Comparison of ENCODE assay signal across 19 cellular contexts in genomic region chrX:2898861-2899512, GRCh38. TPM values are rescaled to one million over a fixed set of nuclear protein-coding genes. Genes with fewer than 3 reads are reported as not detected.
DNase-seq lines count a peak whose midpoint lies in the region; ATAC-seq, FAIRE-seq and TF ChIP-seq lines count a peak whose summit lies in the region.
"Had no signal": no experiment of that assay in that cellular context is flagged by ENCODE, and none has a peak within 500 bp of the region (broad histone marks: within the 10 kb centered on the region; RNA-seq: fewer than 3 reads in every experiment).

No MANE protein-coding gene starts in this region.

- RAD21 ChIA-PET in HCT116 (lab: Charles Lee; ENCODE audit: low non-redundant PET in 1 of 2, low total read pairs in 2 of 2, uncharacterized antibody in 2 of 2, unreplicated experiment in 2 of 2) = no interaction called here

- H2AFZ ChIP-seq in HCT116 (ENCODE audit: low read depth, low read length, poor library complexity, severe bottlenecking) (no peak overlapping the region), mammary epithelial cell (ENCODE audit: low read depth, low read length) (no peak overlapping the region)

- no peak overlapping the region for H3K4me3 Mint-ChIP-seq in activated CD4-positive, alpha-beta T cell treated with anti-CD3 and anti-CD28 coated beads, Interleukin-2, amount 10 ng/mL, durations not matched to agents 7 days and 5 days
- H3K4me3 Mint-ChIP-seq: CD4-positive, alpha-beta T cell had no signal

- no peaks in the 10 kb centered on the region for H3K36me3 ChIP-seq in HCT116 (ENCODE audit: control insufficient read depth in 1 of 2, insufficient read depth in 2 of 2, low read length in 2 of 2)
- H3K36me3 ChIP-seq in mammary epithelial cell (ENCODE audit: insufficient read depth, low read length) = no peaks in the 10 kb centered on the region
- H3K36me3 ChIP-seq in left lung = no peaks in the 10 kb centered on the region
- H3K36me3 ChIP-seq in small intestine (ENCODE audit: control insufficient read depth in 2 of 2, insufficient read depth in 2 of 2, low read length in 2 of 2) = no peaks in the 10 kb centered on the region

- POLR2A ChIA-PET in HCT116 (lab: Charles Lee) = no interaction called here
- POLR2A ChIA-PET in activated CD4-positive, alpha-beta T cell treated with anti-CD3 and anti-CD28 coated beads, Interleukin-2, amount 10 ng/mL, durations not matched to agents 7 days and 5 days (lab: Charles Lee) = no interaction called here

- WGBS in mammary epithelial cell (ENCODE audit: low coverage, missing lambda C conversion rate) = 73% methylated on average over 12 of the region's 13 CpGs
- 28 to 66% (median 43%) methylated on average over 13 of the region's 13 CpGs for WGBS in small intestine, 3 donors

- H3K4me1 Mint-ChIP-seq in activated CD4-positive, alpha-beta T cell treated with anti-CD3 and anti-CD28 coated beads, Interleukin-2, amount 10 ng/mL, durations not matched to agents 7 days and 5 days = peaks cover 12% of the 10 kb centered on the region

- H3K27me3 ChIP-seq in HCT116 (ENCODE audit: insufficient read depth, low read length) (no peaks in the 10 kb centered on the region), mammary epithelial cell (ENCODE audit: insufficient read depth, low read length) (no peaks in the 10 kb centered on the region), left lung (no peaks in the 10 kb centered on the region), small intestine (ENCODE audit: control insufficient read depth in 2 of 2, insufficient read depth in 2 of 2, low read length in 2 of 2) (no peaks in the 10 kb centered on the region)

- H3K27ac Mint-ChIP-seq in activated CD4-positive, alpha-beta T cell treated with anti-CD3 and anti-CD28 coated beads, Interleukin-2, amount 10 ng/mL, durations not matched to agents 7 days and 5 days = no peak overlapping the region
- H3K27ac Mint-ChIP-seq: CD4-positive, alpha-beta T cell; stimulated activated naive B cell treated with anti-CD40 and anti-IgM and Interleukin-4, amounts not matched to agents 10 μg/mL and 1 μg/mL and 100 μg/mL, for 72 hours had no signal

- H3K27ac ChIP-seq in HCT116 (ENCODE audit: low read depth, low read length) (peak overlapping the region; percentile 42; the same call in 1 of the 2 replicates), mammary epithelial cell (ENCODE audit: insufficient read depth, low read depth, low read length) (no peak overlapping the region), left lung (peak overlapping the region; percentile 33 to 67), small intestine (ENCODE audit: low read depth in 1 of 2, low read length in 1 of 2) (peak overlapping the region; percentile 67 to 95)

- TF ChIP-seq CTCF in HCT116 (IDR thresholded peaks at IDR 0.05 in 2 of 3, conservative IDR thresholded peaks at IDR 0.05 in 1 of 3; ENCODE audit: borderline replicate concordance in 1 of 3, insufficient read depth in 1 of 3, low read depth in 2 of 3, low read length in 2 of 3) = no peak
- no peak for TF ChIP-seq CTCF in mammary epithelial cell (conservative IDR thresholded peaks at IDR 0.05 in 1 of 2, IDR thresholded peaks at IDR 0.05 in 1 of 2; ENCODE audit: extremely low read depth in 1 of 2, insufficient read depth in 1 of 2, low read depth in 1 of 2, low read length in 2 of 2)
- TF ChIP-seq CTCF in left lung (IDR thresholded peaks at IDR 0.05) = no peak

- ATAC-seq in HCT116 (no peak), left lung (peak; percentile 37), GM21528 (IDR thresholded peaks at IDR 0.05; ENCODE audit: low FRiP score, unreplicated experiment) (no peak)

- H3K27me3 Mint-ChIP-seq in activated CD4-positive, alpha-beta T cell treated with anti-CD3 and anti-CD28 coated beads, Interleukin-2, amount 10 ng/mL, durations not matched to agents 7 days and 5 days = peaks cover 1% of the 10 kb centered on the region

- no peaks in the 10 kb centered on the region for H3K79me2 ChIP-seq in HCT116 (ENCODE audit: insufficient read depth, low read length)
- H3K79me2 ChIP-seq in mammary epithelial cell (ENCODE audit: insufficient read depth, low read length) = no peaks in the 10 kb centered on the region

- no peak overlapping the region for H3K4me3 ChIP-seq in HCT116 (replicated peaks in 1 of 2; ENCODE audit: low read depth in 1 of 2, low read length in 2 of 2)
- no peak overlapping the region for H3K4me3 ChIP-seq in mammary epithelial cell (replicated peaks in 1 of 3; ENCODE audit: insufficient read depth in 1 of 3, low read depth in 2 of 3, low read length in 3 of 3)
- no peak overlapping the region for H3K4me3 ChIP-seq in left lung
- H3K4me3 ChIP-seq in small intestine (ENCODE audit: low read depth in 1 of 2, low read length in 2 of 2) = no peak overlapping the region

- in situ Hi-C loops in mammary epithelial cell (cut with MboI; ENCODE audit: low sequenced_read_pairs in 2 of 2) = no loop called here

- H3K4me1 ChIP-seq in HCT116 (ENCODE audit: control insufficient read depth in 1 of 2, insufficient read depth in 2 of 2, low read length in 2 of 2) (peaks cover 15 to 32% of the 10 kb centered on the region in 2 experiments; a peak in 3 of 4 replicates), mammary epithelial cell (ENCODE audit: insufficient read depth, low read length) (no peaks in the 10 kb centered on the region), left lung (peaks cover 0 to 11% of the 10 kb centered on the region in 2 donors), small intestine (ENCODE audit: control insufficient read depth in 2 of 2, insufficient read depth in 1 of 2, low read depth in 1 of 2, low read length in 1 of 2) (peaks cover 0 to 7% of the 10 kb centered on the region in 2 donors)

- no peaks in the 10 kb centered on the region for H3K36me3 Mint-ChIP-seq in activated CD4-positive, alpha-beta T cell treated with anti-CD3 and anti-CD28 coated beads, Interleukin-2, amount 10 ng/mL, durations not matched to agents 7 days and 5 days (ENCODE audit: low read depth)
- H3K36me3 Mint-ChIP-seq: stimulated activated naive B cell treated with anti-CD40 and anti-IgM and Interleukin-4, amounts not matched to agents 10 μg/mL and 1 μg/mL and 100 μg/mL, for 72 hours had no signal

- FAIRE-seq in small intestine (lab: Jason Lieb, UNC) (no peak), GM19239 (lab: Jason Lieb, UNC) (no peak)
- FAIRE-seq: GM18507 had no signal

- peak overlapping the region; percentile 53; the same call in 1 of the 2 replicates for H3K4me2 ChIP-seq in HCT116 (ENCODE audit: low read length)
- no peak overlapping the region for H3K4me2 ChIP-seq in mammary epithelial cell (ENCODE audit: insufficient read depth, low read depth, low read length)

- intact Hi-C loops in HCT116 (cut with micrococcal nuclease) = no loop called here
- intact Hi-C loops in mammary epithelial cell (cut with micrococcal nuclease) = loop anchor here (10.0 kb wide), 1 partner anchor 66 kb away; a partner anchor contains a TSS
- intact Hi-C loops in left lung (cut with DNase I) = no loop called here
- intact Hi-C loops in posterior cingulate gyrus (cut with DNase I) = no loop called here

- dilution Hi-C loops in mammary epithelial cell (cut with HindIII; ENCODE audit: low sequenced_read_pairs) = no loop called here

- no peak for TF ChIP-seq RAD21 in HCT116 (IDR thresholded peaks at IDR 0.05; ENCODE audit: low read depth)

- no peaks in the 10 kb centered on the region for H3K9me2 ChIP-seq in HCT116 (ENCODE audit: insufficient read depth)

- peaks cover 2% of the 10 kb centered on the region for H3K9me3 Mint-ChIP-seq in activated CD4-positive, alpha-beta T cell treated with anti-CD3 and anti-CD28 coated beads, Interleukin-2, amount 10 ng/mL, durations not matched to agents 7 days and 5 days
- H3K9me3 Mint-ChIP-seq: CD4-positive, alpha-beta T cell had no signal

- BruUV-seq in HCT116 (replicated peaks; lab: Mats Ljungman, UMichigan) (no TSS peak), mammary epithelial cell (replicated peaks; lab: Mats Ljungman, UMichigan) (no TSS peak)

- no peak for TF ChIP-seq POLR2A in HCT116 (IDR thresholded peaks at IDR 0.05; ENCODE audit: borderline replicate concordance, extremely low read depth, insufficient read depth, insufficient read length)

- no peaks in the 10 kb centered on the region for H4K20me1 ChIP-seq in HCT116 (ENCODE audit: insufficient read depth)
- H4K20me1 ChIP-seq in mammary epithelial cell (ENCODE audit: insufficient read depth, low read length) = no peaks in the 10 kb centered on the region

- CTCF ChIA-PET in HCT116 (lab: Charles Lee) (no interaction called here), mammary epithelial cell (lab: Charles Lee; ENCODE audit: low non-redundant PET) (no interaction called here)
- CTCF ChIA-PET in activated CD4-positive, alpha-beta T cell treated with anti-CD3 and anti-CD28 coated beads, Interleukin-2, amount 10 ng/mL, durations not matched to agents 7 days and 5 days (lab: Charles Lee) = no interaction called here

- H3K9ac ChIP-seq in HCT116 (ENCODE audit: low read length) = no peak overlapping the region
- no peak overlapping the region for H3K9ac ChIP-seq in mammary epithelial cell (ENCODE audit: insufficient read depth, low read length)

- H3K9me3 ChIP-seq in HCT116 (ENCODE audit: control insufficient read depth in 1 of 2, insufficient read depth in 1 of 2, low read depth in 1 of 2, low read length in 2 of 2) (no peaks in the 10 kb centered on the region), mammary epithelial cell (replicated peaks; ENCODE audit: insufficient read depth, low read length) (peaks cover 4% of the 10 kb centered on the region), left lung (no peaks in the 10 kb centered on the region), small intestine (ENCODE audit: control insufficient read depth, low read depth) (no peaks in the 10 kb centered on the region)

- no peak for DNase-seq in HCT116 (ENCODE audit: low read depth, low spot score)
- peak; percentile 19 for DNase-seq in mammary epithelial cell
- no peak for DNase-seq in left lung
- DNase-seq in small intestine = peak; percentile 58
- DNase-seq in posterior cingulate gyrus = no peak
- DNase-seq in GM19239 (ENCODE audit: insufficient read length, low spot score) = no peak
- DNase-seq in activated CD4-positive, alpha-beta T cell treated with anti-CD3 and anti-CD28 coated beads, Interleukin-2, amount 10 ng/mL, durations not matched to agents 7 days and 5 days = no peak
- DNase-seq: activated naive CD4-positive, alpha-beta T cell; CD4-positive, alpha-beta T cell; central memory CD4-positive, alpha-beta T cell; erythroblast; GF-D8; hippocampal formation; Kasumi-1; NCI-H2029; right cardiac atrium; stimulated activated naive B cell treated with anti-CD40 and anti-IgM and Interleukin-4, amounts not matched to agents 10 μg/mL and 1 μg/mL and 100 μg/mL, for 72 hours had no signal

TF ChIP-seq in HCT116, 20 proteins besides CTCF, POLR2A, EP300 and RAD21 (continues in another document):
- TF ChIP-seq ELF1 (IDR thresholded peaks at IDR 0.05; ENCODE audit: borderline replicate concordance, low read depth) (no peak), SIN3A (IDR thresholded peaks at IDR 0.05; ENCODE audit: low read depth) (no peak), CBX3 (IDR thresholded peaks at IDR 0.05; ENCODE audit: low read depth) (no peak)

RNA-seq across cellular contexts. Expression of gene ARSD, which starts 30.2 kb away (rescaled TPM):
- total RNA-seq in HCT116 (2021; ENCODE audit: unreplicated experiment) = 8.0 TPM
- 7.2 and 8.4 TPM in 2 replicates for polyA plus RNA-seq in HCT116 (2012)
- total RNA-seq in mammary epithelial cell = 10 to 100 TPM; 16.6 to 19.5 TPM
- polyA plus RNA-seq in mammary epithelial cell = 5.9 TPM
- polyA minus RNA-seq in mammary epithelial cell = 11.0 TPM
- 10 to 100 TPM; 22.7 to 58.9 TPM for total RNA-seq in left lung
- polyA plus RNA-seq in small intestine = 10 to 100 TPM; 12.3 to 16.9 (median 14.1) TPM
- total RNA-seq in activated CD4-positive, alpha-beta T cell treated with anti-CD3 and anti-CD28 coated beads, Interleukin-2, amount 10 ng/mL, durations not matched to agents 7 days and 5 days = 1 to 10 TPM; 2.5 to 2.7 TPM

Comparison
In these comparisons a context has a peak if more than half of its experiments do, and no peak if none do; other contexts are left out.
1. DNase-seq: peak in mammary epithelial cell (single experiment) and small intestine (single experiment); none in HCT116 (single experiment), left lung (0 of 2), posterior cingulate gyrus (0 of 10), GM19239 (single experiment) and activated CD4-positive, alpha-beta T cell treated with anti-CD3 and anti-CD28 coated beads, Interleukin-2, amount 10 ng/mL, durations not matched to agents 7 days and 5 days (single experiment).